Comparison of ENCODE assay signal across 3 cellular contexts in genomic region chr1:17860812-17861211, GRCh38.
TF ChIP-seq lines count a peak whose summit lies in the region.

No MANE protein-coding gene starts in this region.

TF ChIP-seq in HepG2, 621 proteins besides CTCF, POLR2A, EP300 and RAD21:
- TF ChIP-seq ZBTB40 (IDR thresholded peaks at IDR 0.05): 0 out of 2 replicates have a peak, but pooled peaks have one; percentile 5
- TF ChIP-seq ZBTB40 (CRISPR knock-in tag; IDR thresholded peaks at IDR 0.05): no peak
- TF ChIP-seq NR2F2 (IDR thresholded peaks at IDR 0.05; ENCODE audit: borderline replicate concordance, low read depth): no peak

TF ChIP-seq in HEK293, 187 proteins besides CTCF, POLR2A, EP300 and RAD21:
- no peak for TF ChIP-seq ZNF2 (tag by site-specific recombination; IDR thresholded peaks at IDR 0.05)
- TF ChIP-seq ZNF544 (tag by site-specific recombination; IDR thresholded peaks at IDR 0.05): 0 out of 2 replicates have a peak, but pooled peaks have one; percentile 10
- peak; percentile 10; the same call in 1 of the 2 replicates for TF ChIP-seq ZNF473 (tag by site-specific recombination; IDR thresholded peaks at IDR 0.05)
- TF ChIP-seq ZFHX2 (tag by site-specific recombination; conservative IDR thresholded peaks at IDR 0.05): peak; percentile 86
- TF ChIP-seq ZNF366 (tag by site-specific recombination; conservative IDR thresholded peaks at IDR 0.05): peak; percentile 88
- no peak for TF ChIP-seq PBX3 (CRISPR knock-in tag; IDR thresholded peaks at IDR 0.05)
- TF ChIP-seq YY1 (tag by site-specific recombination; IDR thresholded peaks at IDR 0.05): no peak
- peak; percentile 99 for TF ChIP-seq EGR2 (tag by site-specific recombination; IDR thresholded peaks at IDR 0.05; ENCODE audit: low read depth)

TF ChIP-seq in IMR-90, 13 proteins besides CTCF, POLR2A, EP300 and RAD21:
- TF ChIP-seq BHLHE40 (IDR thresholded peaks at IDR 0.05; ENCODE audit: low read depth, low read length) (no peak), MAZ (IDR thresholded peaks at IDR 0.05; ENCODE audit: borderline replicate concordance, low read depth, low read length) (no peak), SMC3 (IDR thresholded peaks at IDR 0.05; ENCODE audit: low read depth, low read length) (no peak), RCOR1 (IDR thresholded peaks at IDR 0.05; ENCODE audit: insufficient replicate concordance, low read length) (no peak), CHD1 (IDR thresholded peaks at IDR 0.05; ENCODE audit: low read depth, low read length) (no peak), MAFK (IDR thresholded peaks at IDR 0.05; ENCODE audit: low read depth, low read length) (no peak), NFE2L2 (IDR thresholded peaks at IDR 0.05; ENCODE audit: low read depth, low read length) (no peak), RFX5 (IDR thresholded peaks at IDR 0.05; ENCODE audit: low read depth, low read length) (no peak)
TF ChIP-seq in IMR-90: peak in this region for 0.
